Comparison of ENCODE assay signal across 8 cellular contexts in the genomic region with DNA sequence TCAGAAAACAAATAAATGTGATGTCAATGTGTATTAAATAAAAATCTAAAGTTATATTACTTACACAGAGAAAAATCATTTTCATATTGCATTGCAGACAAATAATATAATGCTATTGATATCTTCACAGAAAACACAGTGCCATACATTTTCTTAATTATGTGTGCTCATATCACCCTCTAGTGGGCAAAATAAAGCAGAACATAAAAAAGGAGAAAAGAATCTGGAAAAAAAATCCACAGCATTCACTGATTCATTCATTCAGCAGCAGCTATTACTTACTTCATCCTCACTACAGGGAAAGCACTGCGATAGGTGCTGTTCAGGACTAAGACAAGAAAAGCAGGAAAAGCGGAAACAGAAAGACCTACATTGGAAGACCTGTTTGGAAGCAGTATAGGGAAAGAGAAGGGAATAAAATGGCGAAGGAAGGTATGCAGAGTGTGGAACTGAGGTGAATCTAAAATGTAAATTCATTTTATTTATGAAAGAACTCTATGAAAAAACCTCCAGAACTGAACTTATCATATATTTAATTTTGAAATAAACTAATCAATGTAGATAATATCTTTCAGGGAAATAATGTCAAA.
DNase-seq lines count a peak whose midpoint lies in the region; ATAC-seq and TF ChIP-seq lines count a peak whose summit lies in the region.

No MANE protein-coding gene starts in this region.

- peaks cover 24% of the 10 kb centered on the region for H3K36me3 Mint-ChIP-seq in activated CD8-positive, alpha-beta T cell treated with anti-CD3 and anti-CD28 coated beads for 36 hours (ENCODE audit: low read depth)
- peaks cover 14% of the 10 kb centered on the region for H3K36me3 Mint-ChIP-seq in activated CD8-positive, alpha-beta T cell treated with anti-CD3 and anti-CD28 coated beads, Interleukin-2, amount 10 ng/mL, durations not matched to agents 7 days and 5 days (ENCODE audit: low read depth)
- H3K36me3 Mint-ChIP-seq in activated CD4-positive, alpha-beta T cell treated with anti-CD3 and anti-CD28 coated beads, Interleukin-2, amount 10 ng/mL, durations not matched to agents 7 days and 5 days (ENCODE audit: low read depth): peaks cover 11% of the 10 kb centered on the region

- no peak for DNase-seq in activated CD8-positive, alpha-beta T cell treated with anti-CD3 and anti-CD28 coated beads for 36 hours
- DNase-seq in activated CD8-positive, alpha-beta T cell treated with anti-CD3 and anti-CD28 coated beads, Interleukin-2, amount 10 ng/mL, durations not matched to agents 7 days and 5 days: no peak
- peak; percentile 29 for DNase-seq in NCI-H2227 treated with DMSO at 0.1 percent for 48 hours (lab: John Stamatoyannopoulos, UW)
- DNase-seq in cardiac fibroblast (ENCODE audit: low read depth in 2 of 2): peak; percentile 58 to 71
- DNase-seq in middle frontal gyrus (ENCODE audit: extremely low spot score, low spot score): peak; percentile 70
- DNase-seq in activated CD4-positive, alpha-beta T cell treated with anti-CD3 and anti-CD28 coated beads, Interleukin-2, amount 10 ng/mL, durations not matched to agents 7 days and 5 days: no peak
- DNase-seq in activated CD8-positive, alpha-beta memory T cell treated with anti-CD3 and anti-CD28 coated beads, Interleukin-2, amount 50 U/mL, for 48 hours: no peak

- POLR2A ChIA-PET in activated CD8-positive, alpha-beta T cell treated with anti-CD3 and anti-CD28 coated beads for 36 hours (lab: Charles Lee): no interaction called here
- POLR2A ChIA-PET in activated CD8-positive, alpha-beta T cell treated with anti-CD3 and anti-CD28 coated beads, Interleukin-2, amount 10 ng/mL, durations not matched to agents 7 days and 5 days (lab: Charles Lee): no interaction called here
- POLR2A ChIA-PET in activated CD4-positive, alpha-beta T cell treated with anti-CD3 and anti-CD28 coated beads, Interleukin-2, amount 10 ng/mL, durations not matched to agents 7 days and 5 days (lab: Charles Lee): no interaction called here

- intact Hi-C loops in activated CD8-positive, alpha-beta T cell treated with anti-CD3 and anti-CD28 coated beads for 36 hours (cut with micrococcal nuclease): no loop called here

- no peak overlapping the region for H3K4me3 ChIP-seq in cardiac fibroblast (replicated peaks in 1 of 2; ENCODE audit: low read depth in 2 of 2, low read length in 2 of 2)

- no peaks in the 10 kb centered on the region for H3K27me3 Mint-ChIP-seq in activated CD8-positive, alpha-beta T cell treated with anti-CD3 and anti-CD28 coated beads for 36 hours
- H3K27me3 Mint-ChIP-seq in activated CD8-positive, alpha-beta T cell treated with anti-CD3 and anti-CD28 coated beads, Interleukin-2, amount 10 ng/mL, durations not matched to agents 7 days and 5 days (ENCODE audit: low read depth): no peaks in the 10 kb centered on the region
- H3K27me3 Mint-ChIP-seq in activated CD4-positive, alpha-beta T cell treated with anti-CD3 and anti-CD28 coated beads, Interleukin-2, amount 10 ng/mL, durations not matched to agents 7 days and 5 days: no peaks in the 10 kb centered on the region

- no peaks in the 10 kb centered on the region for H3K4me1 Mint-ChIP-seq in activated CD8-positive, alpha-beta T cell treated with anti-CD3 and anti-CD28 coated beads for 36 hours (ENCODE audit: low read depth)
- no peaks in the 10 kb centered on the region for H3K4me1 Mint-ChIP-seq in activated CD8-positive, alpha-beta T cell treated with anti-CD3 and anti-CD28 coated beads, Interleukin-2, amount 10 ng/mL, durations not matched to agents 7 days and 5 days (ENCODE audit: low read depth)
- H3K4me1 Mint-ChIP-seq in activated CD4-positive, alpha-beta T cell treated with anti-CD3 and anti-CD28 coated beads, Interleukin-2, amount 10 ng/mL, durations not matched to agents 7 days and 5 days: no peaks in the 10 kb centered on the region

- H3K9me3 Mint-ChIP-seq in activated CD8-positive, alpha-beta T cell treated with anti-CD3 and anti-CD28 coated beads for 36 hours: peaks cover 2% of the 10 kb centered on the region
- H3K9me3 Mint-ChIP-seq in activated CD8-positive, alpha-beta T cell treated with anti-CD3 and anti-CD28 coated beads, Interleukin-2, amount 10 ng/mL, durations not matched to agents 7 days and 5 days (ENCODE audit: insufficient read depth): no peaks in the 10 kb centered on the region
- H3K9me3 Mint-ChIP-seq in activated CD4-positive, alpha-beta T cell treated with anti-CD3 and anti-CD28 coated beads, Interleukin-2, amount 10 ng/mL, durations not matched to agents 7 days and 5 days: no peaks in the 10 kb centered on the region

- ATAC-seq in activated CD8-positive, alpha-beta T cell treated with anti-CD3 and anti-CD28 coated beads for 36 hours: no peak
- ATAC-seq in activated CD8-positive, alpha-beta T cell treated with anti-CD3 and anti-CD28 coated beads, Interleukin-2, amount 10 ng/mL, durations not matched to agents 7 days and 5 days: no peak
- ATAC-seq in HG02759 (IDR thresholded peaks at IDR 0.05; ENCODE audit: unreplicated experiment): peak; percentile 68

- CTCF ChIA-PET in activated CD8-positive, alpha-beta T cell treated with anti-CD3 and anti-CD28 coated beads for 36 hours (lab: Charles Lee): interaction anchor here (0.8 to 1.6 kb wide), 5 partner anchors 8 to 756 kb away, joined by 3 to 4 read pairs (median 3); no protein-coding TSS in a partner anchor
- CTCF ChIA-PET in activated CD8-positive, alpha-beta T cell treated with anti-CD3 and anti-CD28 coated beads, Interleukin-2, amount 10 ng/mL, durations not matched to agents 7 days and 5 days (lab: Charles Lee): interaction anchor here (1.5 kb wide), 1 partner anchor 11 kb away, joined by 5 read pairs; no protein-coding TSS in a partner anchor
- CTCF ChIA-PET in activated CD4-positive, alpha-beta T cell treated with anti-CD3 and anti-CD28 coated beads, Interleukin-2, amount 10 ng/mL, durations not matched to agents 7 days and 5 days (lab: Charles Lee): no interaction called here

- H3K27ac Mint-ChIP-seq in activated CD8-positive, alpha-beta T cell treated with anti-CD3 and anti-CD28 coated beads for 36 hours: no peak overlapping the region
- H3K27ac Mint-ChIP-seq in activated CD8-positive, alpha-beta T cell treated with anti-CD3 and anti-CD28 coated beads, Interleukin-2, amount 10 ng/mL, durations not matched to agents 7 days and 5 days: no peak overlapping the region
- no peak overlapping the region for H3K27ac Mint-ChIP-seq in activated CD4-positive, alpha-beta T cell treated with anti-CD3 and anti-CD28 coated beads, Interleukin-2, amount 10 ng/mL, durations not matched to agents 7 days and 5 days

- no peak overlapping the region for H3K4me3 Mint-ChIP-seq in activated CD8-positive, alpha-beta T cell treated with anti-CD3 and anti-CD28 coated beads for 36 hours
- H3K4me3 Mint-ChIP-seq in activated CD8-positive, alpha-beta T cell treated with anti-CD3 and anti-CD28 coated beads, Interleukin-2, amount 10 ng/mL, durations not matched to agents 7 days and 5 days: no peak overlapping the region
- no peak overlapping the region for H3K4me3 Mint-ChIP-seq in activated CD4-positive, alpha-beta T cell treated with anti-CD3 and anti-CD28 coated beads, Interleukin-2, amount 10 ng/mL, durations not matched to agents 7 days and 5 days

- peak; percentile 66 for TF ChIP-seq CTCF in activated CD8-positive, alpha-beta T cell treated with anti-CD3 and anti-CD28 coated beads for 36 hours (IDR thresholded peaks at IDR 0.05)
- peak; percentile 55 for TF ChIP-seq CTCF in cardiac fibroblast (IDR thresholded peaks at IDR 0.05; ENCODE audit: low read depth, low read length)

Comparison
In these comparisons a context has a peak if more than half of its experiments do, and no peak if none do; other contexts are left out.
1. DNase-seq: peak in NCI-H2227 treated with DMSO at 0.1 percent for 48 hours (single experiment), cardiac fibroblast (2 of 2) and middle frontal gyrus (single experiment); none in activated CD8-positive, alpha-beta T cell treated with anti-CD3 and anti-CD28 coated beads for 36 hours (single experiment), activated CD8-positive, alpha-beta T cell treated with anti-CD3 and anti-CD28 coated beads, Interleukin-2, amount 10 ng/mL, durations not matched to agents 7 days and 5 days (single experiment), activated CD4-positive, alpha-beta T cell treated with anti-CD3 and anti-CD28 coated beads, Interleukin-2, amount 10 ng/mL, durations not matched to agents 7 days and 5 days (single experiment) and activated CD8-positive, alpha-beta memory T cell treated with anti-CD3 and anti-CD28 coated beads, Interleukin-2, amount 50 U/mL, for 48 hours (single experiment).